8 cellular contexts compared by ENCODE assay signal in the genomic region with DNA sequence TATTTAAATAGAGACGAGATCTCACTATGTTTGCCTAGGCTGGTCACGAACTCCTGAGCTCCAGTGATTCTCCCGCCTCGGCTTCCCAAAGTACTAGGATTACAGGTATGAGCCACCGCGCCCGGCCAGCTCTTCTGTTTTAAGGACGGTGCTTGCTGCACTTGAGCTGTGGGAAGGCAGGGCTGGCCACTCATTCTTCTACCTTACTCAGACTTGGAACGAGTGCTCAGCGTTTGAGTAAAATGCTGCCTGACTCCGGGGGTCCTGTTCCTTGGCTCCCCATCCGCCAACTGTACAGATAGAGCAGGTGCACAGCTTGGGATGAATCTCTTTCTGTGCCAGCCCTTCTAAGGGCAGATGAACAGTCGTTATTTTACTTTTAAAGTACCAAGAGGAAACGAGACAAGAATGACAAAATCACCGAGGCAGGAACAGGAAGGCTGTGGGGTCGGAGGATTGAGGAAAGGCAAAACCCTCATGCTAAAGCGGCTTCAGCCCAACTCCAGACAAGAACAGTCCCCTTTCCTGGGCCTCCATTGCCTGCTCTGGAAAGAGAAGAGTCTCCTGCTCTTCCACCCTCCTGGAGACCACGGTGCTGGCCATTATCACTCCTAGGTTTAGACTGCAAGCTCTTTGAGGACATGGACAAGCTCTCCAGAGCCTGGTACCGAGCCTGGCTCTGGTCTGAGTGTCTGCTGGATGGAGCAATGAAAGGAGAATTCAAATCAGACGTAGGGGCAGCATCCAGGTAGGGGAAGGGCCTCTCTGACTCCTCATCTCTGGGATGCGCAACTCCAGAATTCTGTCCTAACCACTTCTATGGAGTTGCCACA. TPM values are rescaled to one million over a fixed set of nuclear protein-coding genes. Genes with fewer than 3 reads are reported as not detected.
DNase-seq lines count a peak whose midpoint lies in the region; ATAC-seq, FAIRE-seq and TF ChIP-seq lines count a peak whose summit lies in the region.

No MANE protein-coding gene starts in this region.

- no peaks in the 10 kb centered on the region for H3K9me3 ChIP-seq in K562 (replicated peaks; ENCODE audit: control insufficient read depth, insufficient read depth, low read depth, low read length)

- DNase-seq in G401 (ENCODE audit: low spot score) (peak; percentile 45), MV-4-11 (lab: John Stamatoyannopoulos, UW) (peak; percentile 70), K562 (ENCODE audit: extremely low read depth in 1 of 4, low spot score in 3 of 4) (peak in 1 of 4 experiments; percentile 17), naive B cell (peak; percentile 45), NCI-H1694 (lab: John Stamatoyannopoulos, UW) (no peak), RKO (ENCODE audit: low spot score) (no peak)

- ATAC-seq in K562 (no peak), naive B cell (ENCODE audit: low read depth in 2 of 2) (peak; percentile 7 to 12), GM18498 (IDR thresholded peaks at IDR 0.05; ENCODE audit: unreplicated experiment) (no peak), HG02571 (IDR thresholded peaks at IDR 0.05; ENCODE audit: unreplicated experiment) (no peak)

- peak overlapping the region; percentile 83 to 98 (median 94) for H3K27ac Mint-ChIP-seq in naive B cell

- peaks cover 23% of the 10 kb centered on the region for H3K79me2 ChIP-seq in K562 (ENCODE audit: control insufficient read depth, insufficient read depth, low read length)

- POLR2A ChIA-PET in K562 (lab: Yijun Ruan, JAX): interaction anchor here (0.7 to 5.3 kb wide), 4 partner anchors 9 to 217 kb away, joined by 3 to 25 read pairs (median 5); no protein-coding TSS in a partner anchor

- CTCF ChIA-PET in K562 (lab: Yijun Ruan, JAX; ENCODE audit: low intra/inter-chr PET ratio): no interaction called here

- H3K4me2 ChIP-seq in K562 (ENCODE audit: insufficient read depth, low read length): peak overlapping the region; percentile 87

- H3K4me3 ChIP-seq in K562: peak overlapping the region; percentile 62

- intact Hi-C loops in K562 (cut with micrococcal nuclease): no loop called here

- no TSS peak for BruUV-seq in K562 (replicated peaks; lab: Mats Ljungman, UMichigan)

- H3K9me1 ChIP-seq in K562 (ENCODE audit: control insufficient read depth, insufficient read depth, low read length): no peaks in the 10 kb centered on the region

- H2AFZ ChIP-seq in K562 (ENCODE audit: low read depth, low read length): peak overlapping the region; percentile 87

- in situ Hi-C loops in G401 (cut with HindIII; ENCODE audit: low sequenced_read_pairs) (no loop called here), K562 (cut with MboI) (no loop called here)

- WGBS in K562 (ENCODE audit: insufficient coverage, low coverage, missing lambda C conversion rate): 52% methylated on average over 16 of the region's 21 CpGs

- H3K4me1 Mint-ChIP-seq in naive B cell: peaks cover 54 to 67% (median 56%) of the 10 kb centered on the region in 3 donors

- no peak for TF ChIP-seq POLR2A in K562 (conservative IDR thresholded peaks at IDR 0.05)

- TF ChIP-seq RAD21 in K562 (CRISPR knock-in tag; conservative IDR thresholded peaks at IDR 0.05 in 1 of 2, IDR thresholded peaks at IDR 0.05 in 1 of 2): no peak

- no peaks in the 10 kb centered on the region for H3K9me3 Mint-ChIP-seq in naive B cell

- TF ChIP-seq CTCF in K562 (IDR thresholded peaks at IDR 0.05 in 2 of 3, conservative IDR thresholded peaks at IDR 0.05 in 1 of 3; ENCODE audit: insufficient read depth in 2 of 3, low read depth in 1 of 3, low read length in 3 of 3): no peak

- H3K4me1 ChIP-seq in K562 (replicated peaks in 1 of 2; ENCODE audit: control insufficient read depth in 2 of 2, insufficient read depth in 2 of 2, low read length in 2 of 2): peaks cover 4 to 48% of the 10 kb centered on the region in 2 experiments; a peak in 4 of 5 replicates

- H3K27me3 Mint-ChIP-seq in naive B cell: no peaks in the 10 kb centered on the region

- H3K27ac ChIP-seq in K562 (ENCODE audit: extremely low read depth, low read depth, low read length): peak overlapping the region; percentile 86

- peaks cover 4 to 7% of the 10 kb centered on the region in 2 donors for H3K36me3 Mint-ChIP-seq in naive B cell

- H3K4me3 Mint-ChIP-seq in naive B cell: peak overlapping the region; percentile 94 to 99 (median 98)

- TF ChIP-seq EP300 in K562 (IDR thresholded peaks at IDR 0.05; ENCODE audit: low read length): no peak

- H3K9ac ChIP-seq in K562 (ENCODE audit: insufficient read depth in 1 of 2, low read depth in 2 of 2, low read length in 2 of 2): peak overlapping the region; percentile 90 to 97; a peak in 3 of 4 replicates

- peaks cover 13% of the 10 kb centered on the region; the same call in 1 of the 3 replicates for H3K36me3 ChIP-seq in K562 (ENCODE audit: control insufficient read depth, insufficient read depth, low read length)

- H4K20me1 ChIP-seq in K562 (replicated peaks; ENCODE audit: control insufficient read depth, insufficient read depth, low read length): no peaks in the 10 kb centered on the region; the same call in 1 of the 2 replicates

- no peaks in the 10 kb centered on the region for H3K27me3 ChIP-seq in K562 (ENCODE audit: control insufficient read depth in 2 of 2, insufficient read depth in 2 of 2, low read length in 2 of 2)

- FAIRE-seq in K562 (lab: Jason Lieb, UNC): no peak

RNA-seq across cellular contexts. Expression of gene SUN2, which starts 1.0 kb away (rescaled TPM):
- 19.4 and 23.9 TPM in 2 replicates for total RNA-seq in G401 (2014; rRNA removed; shearing (Covaris generic))
- 38.9 and 115 TPM in 2 replicates for total RNA-seq in K562 (2011; cell fraction: chromatin; rRNA removed; ENCODE audit: low replicate concordance)
- total RNA-seq in K562 (2011; cell fraction: nucleolus; rRNA removed): 125 TPM in 2 replicates
- total RNA-seq in K562 (2011; cell fraction: nucleoplasm; rRNA removed): 65.3 and 80.1 TPM in 2 replicates
- 31.0 and 42.6 TPM in 2 replicates for total RNA-seq in K562 (2014; rRNA removed)
- total RNA-seq in K562 (2014; rRNA removed; fragmentation: Illumina TruSeq; extraction: Trizol): 5.2 and 7.1 TPM in 2 replicates
- 18.2 and 19.5 TPM in 2 replicates for total RNA-seq in K562 (2015; rRNA removed; fragmentation: Illumina TruSeq; extraction: Trizol)
- total RNA-seq in K562 (2021): 37.2 and 38.8 TPM in 2 replicates
- polyA plus RNA-seq in K562 (2011; rRNA removed): 16.7 and 26.9 TPM in 2 replicates
- 23.3 and 36.3 TPM in 2 replicates for polyA plus RNA-seq in K562 (2011; cell fraction: cytosol; rRNA removed)
- 62.6 and 82.3 TPM in 2 replicates for polyA plus RNA-seq in K562 (2011; cell fraction: nucleus; rRNA removed)
- polyA plus RNA-seq in K562 (2012): 27.0 and 67.0 TPM in 2 replicates
- polyA plus RNA-seq in K562 (2014; fragmentation: Illumina TruSeq; extraction: Trizol): 13.8 and 22.6 TPM in 2 replicates
- under 1 TPM; 0.11 to 0.21 TPM for polyA plus RNA-seq in K562 (2014; fragmentation: Nextera tagmentation; extraction: Ambion mirVana)
- polyA plus RNA-seq in K562 (2014; rRNA removed): 27.8 and 31.5 TPM in 2 replicates
- 9.1 and 19.4 TPM in 2 replicates for polyA minus RNA-seq in K562 (2011; rRNA and poly(A)+ RNA removed)
- polyA minus RNA-seq in K562 (2011; cell fraction: cytosol; rRNA and poly(A)+ RNA removed): 28.2 and 36.8 TPM in 2 replicates
- 28.8 and 33.5 TPM in 2 replicates for polyA minus RNA-seq in K562 (2011; cell fraction: nucleus; rRNA and poly(A)+ RNA removed)
- polyA plus RNA-seq in naive B cell (ENCODE audit: low read depth in 6 of 6): 100 to 1,000 TPM; 146 to 327 (median 208) TPM

RNA-seq across cellular contexts. Expression of gene DNAL4, which starts 37.1 kb away (rescaled TPM):
- 17.9 and 30.9 TPM in 2 replicates for total RNA-seq in G401 (2014; rRNA removed; shearing (Covaris generic))
- 3.5 and 3.8 TPM in 2 replicates for total RNA-seq in K562 (2011; cell fraction: chromatin; rRNA removed; ENCODE audit: low replicate concordance)
- 4.2 and 5.8 TPM in 2 replicates for total RNA-seq in K562 (2011; cell fraction: nucleolus; rRNA removed)
- 4.4 and 4.5 TPM in 2 replicates for total RNA-seq in K562 (2011; cell fraction: nucleoplasm; rRNA removed)
- total RNA-seq in K562 (2014; rRNA removed) (5.2 and 7.5 TPM in 2 replicates), K562 (2014; rRNA removed; fragmentation: Illumina TruSeq; extraction: Trizol) (4.2 and 4.7 TPM in 2 replicates), K562 (2015; rRNA removed; fragmentation: Illumina TruSeq; extraction: Trizol) (4.7 and 5.6 TPM in 2 replicates), K562 (2021) (5.9 and 6.1 TPM in 2 replicates)
- polyA plus RNA-seq in K562 (2011; rRNA removed) (6.9 and 8.9 TPM in 2 replicates), K562 (2014; fragmentation: Illumina TruSeq; extraction: Trizol) (9.4 and 11.3 TPM in 2 replicates), K562 (2014; fragmentation: Nextera tagmentation; extraction: Ambion mirVana) (under 1 TPM; 0.20 to 0.70 TPM), K562 (2014; rRNA removed) (7.8 and 8.3 TPM in 2 replicates), naive B cell (ENCODE audit: low read depth in 6 of 6) (10 to 100 TPM; 10.6 to 15.7 (median 12.7) TPM)
- polyA plus RNA-seq in K562 (2011; cell fraction: cytosol; rRNA removed): 10.5 and 12.7 TPM in 2 replicates
- polyA plus RNA-seq in K562 (2011; cell fraction: nucleus; rRNA removed): 8.2 and 8.3 TPM in 2 replicates
- 6.6 and 12.2 TPM in 2 replicates for polyA plus RNA-seq in K562 (2012)
- polyA minus RNA-seq in K562 (2011; rRNA and poly(A)+ RNA removed): 3.1 and 3.3 TPM in 2 replicates
- 1.7 and 1.8 TPM in 2 replicates for polyA minus RNA-seq in K562 (2011; cell fraction: cytosol; rRNA and poly(A)+ RNA removed)
- 1.8 and 2.8 TPM in 2 replicates for polyA minus RNA-seq in K562 (2011; cell fraction: nucleus; rRNA and poly(A)+ RNA removed)

RNA-seq across cellular contexts. Expression of gene GTPBP1, which starts 51.1 kb away (rescaled TPM):
- total RNA-seq in G401 (2014; rRNA removed; shearing (Covaris generic)): 30.5 and 35.9 TPM in 2 replicates
- total RNA-seq in K562 (2011; cell fraction: chromatin; rRNA removed; ENCODE audit: low replicate concordance): 178 and 289 TPM in 2 replicates
- 122 and 125 TPM in 2 replicates for total RNA-seq in K562 (2011; cell fraction: nucleolus; rRNA removed)
- total RNA-seq in K562 (2011; cell fraction: nucleoplasm; rRNA removed): 108 and 125 TPM in 2 replicates
- total RNA-seq in K562 (2014; rRNA removed): 24.4 and 25.0 TPM in 2 replicates
- total RNA-seq in K562 (2014; rRNA removed; fragmentation: Illumina TruSeq; extraction: Trizol): 14.5 and 17.5 TPM in 2 replicates
- 15.9 and 16.0 TPM in 2 replicates for total RNA-seq in K562 (2015; rRNA removed; fragmentation: Illumina TruSeq; extraction: Trizol)
- 43.0 and 53.2 TPM in 2 replicates for total RNA-seq in K562 (2021)
- polyA plus RNA-seq in K562 (2011; rRNA removed): 23.3 and 38.4 TPM in 2 replicates
- 17.9 and 20.7 TPM in 2 replicates for polyA plus RNA-seq in K562 (2011; cell fraction: cytosol; rRNA removed)
- polyA plus RNA-seq in K562 (2011; cell fraction: nucleus; rRNA removed): 79.8 and 120 TPM in 2 replicates
- polyA plus RNA-seq in K562 (2012): 22.5 and 29.8 TPM in 2 replicates
- polyA plus RNA-seq in K562 (2014; fragmentation: Illumina TruSeq; extraction: Trizol): 30.6 and 38.6 TPM in 2 replicates
- polyA plus RNA-seq in K562 (2014; fragmentation: Nextera tagmentation; extraction: Ambion mirVana): under 1 TPM; 0.83 to 0.95 TPM
- polyA plus RNA-seq in K562 (2014; rRNA removed): 30.9 and 32.6 TPM in 2 replicates
- 57.9 and 59.7 TPM in 2 replicates for polyA minus RNA-seq in K562 (2011; rRNA and poly(A)+ RNA removed)
- 24.3 and 38.6 TPM in 2 replicates for polyA minus RNA-seq in K562 (2011; cell fraction: cytosol; rRNA and poly(A)+ RNA removed)
- 57.2 and 62.2 TPM in 2 replicates for polyA minus RNA-seq in K562 (2011; cell fraction: nucleus; rRNA and poly(A)+ RNA removed)
- 10 to 100 TPM; 21.2 to 41.2 (median 33.3) TPM for polyA plus RNA-seq in naive B cell (ENCODE audit: low read depth in 6 of 6)

RNA-seq across cellular contexts. Expression of gene JOSD1, which starts 56.1 kb away (rescaled TPM):
- total RNA-seq in G401 (2014; rRNA removed; shearing (Covaris generic)): 33.3 and 41.4 TPM in 2 replicates
- total RNA-seq in K562 (2011; cell fraction: chromatin; rRNA removed; ENCODE audit: low replicate concordance): 36.0 and 46.4 TPM in 2 replicates
- total RNA-seq in K562 (2011; cell fraction: nucleolus; rRNA removed): 31.5 and 32.4 TPM in 2 replicates
- total RNA-seq in K562 (2011; cell fraction: nucleoplasm; rRNA removed): 31.9 and 36.6 TPM in 2 replicates
- total RNA-seq in K562 (2014; rRNA removed): 28.0 and 33.9 TPM in 2 replicates
- total RNA-seq in K562 (2014; rRNA removed; fragmentation: Illumina TruSeq; extraction: Trizol): 30.0 and 30.4 TPM in 2 replicates
- 26.0 and 26.7 TPM in 2 replicates for total RNA-seq in K562 (2015; rRNA removed; fragmentation: Illumina TruSeq; extraction: Trizol)
- 36.7 and 39.1 TPM in 2 replicates for total RNA-seq in K562 (2021)
- 31.6 and 31.8 TPM in 2 replicates for polyA plus RNA-seq in K562 (2011; rRNA removed)
- polyA plus RNA-seq in K562 (2011; cell fraction: cytosol; rRNA removed): 34.7 and 36.9 TPM in 2 replicates
- polyA plus RNA-seq in K562 (2011; cell fraction: nucleus; rRNA removed): 35.2 and 39.9 TPM in 2 replicates
- 25.7 and 27.9 TPM in 2 replicates for polyA plus RNA-seq in K562 (2012)
- 33.0 and 34.1 TPM in 2 replicates for polyA plus RNA-seq in K562 (2014; fragmentation: Illumina TruSeq; extraction: Trizol)
- polyA plus RNA-seq in K562 (2014; fragmentation: Nextera tagmentation; extraction: Ambion mirVana): 1 to 10 TPM; 8.9 to 9.5 TPM
- 30.4 and 30.7 TPM in 2 replicates for polyA plus RNA-seq in K562 (2014; rRNA removed)
- 19.3 and 25.4 TPM in 2 replicates for polyA minus RNA-seq in K562 (2011; rRNA and poly(A)+ RNA removed)
- polyA minus RNA-seq in K562 (2011; cell fraction: cytosol; rRNA and poly(A)+ RNA removed): 19.6 and 27.1 TPM in 2 replicates
- 9.8 and 16.9 TPM in 2 replicates for polyA minus RNA-seq in K562 (2011; cell fraction: nucleus; rRNA and poly(A)+ RNA removed)
- 10 to 100 TPM in 3 of 6 donors, 1 to 10 TPM in 3; 8.2 to 12.1 (median 9.7) TPM for polyA plus RNA-seq in naive B cell (ENCODE audit: low read depth in 6 of 6)

Comparison
In these comparisons a context has a peak if more than half of its experiments do, and no peak if none do; other contexts are left out.
1. DNase-seq: peak in G401 (single experiment), MV-4-11 (single experiment) and naive B cell (single experiment); none in NCI-H1694 (single experiment) and RKO (single experiment).
2. ATAC-seq: peak in naive B cell (2 of 2); none in K562 (single experiment), GM18498 (single experiment) and HG02571 (single experiment).